Comparison of ENCODE assay signal across 24 cellular contexts in the genomic region with DNA sequence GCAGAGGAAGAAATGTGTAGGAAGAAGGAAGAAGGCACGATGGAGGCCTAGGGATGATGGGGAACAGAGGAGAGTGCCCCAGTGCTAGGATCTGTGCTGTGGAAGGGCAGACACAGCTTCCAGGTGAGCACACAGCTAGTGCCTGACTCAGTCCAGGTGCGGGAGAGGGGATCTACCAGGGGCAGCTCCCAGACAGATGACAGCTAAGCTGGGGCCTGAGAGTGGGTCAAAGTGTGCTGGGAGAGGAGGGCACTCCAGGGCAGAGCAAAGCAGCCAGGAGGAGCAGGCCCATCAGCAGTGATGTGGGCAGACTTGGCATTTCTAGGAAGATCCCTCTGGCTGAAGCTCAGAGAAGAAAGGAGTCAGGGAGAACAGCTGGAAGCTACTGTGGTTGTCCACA. TPM values are rescaled to one million over a fixed set of nuclear protein-coding genes. Genes with fewer than 3 reads are reported as not detected.
"Had no signal": no experiment of that assay in that cellular context is flagged by ENCODE, and none has a peak within 500 bp of the region (broad histone marks: within the 10 kb centered on the region; RNA-seq: fewer than 3 reads in every experiment).

No MANE protein-coding gene starts in this region.

- H3K4me3 ChIP-seq: K562 had no signal

- ATAC-seq: HepG2, K562 had no signal

- DNase-seq: IMR-90, Kasumi-1, MM.1S, NCI-H1092 treated with DMSO at 0.1 percent for 48 hours, NCI-H1436, NCI-H187, NCI-H2029, NCI-H2081 treated with DMSO at 0.1 percent for 48 hours, NCI-H2171, NCI-H226, NCI-H446, NCI-H510A, NCI-H524 treated with DMSO at 0.1 percent for 48 hours, NCI-H69, NCI-H774, RPMI8226, SHP77, SK-N-SH had no signal

- H3K27ac ChIP-seq: KMS-11 had no signal

RNA-seq across cellular contexts. Expression of gene LRTM2, which starts 36.7 kb away (rescaled TPM):
- total RNA-seq: HepG2, HT-29, IMR-90, K562, M059J, SK-MEL-5 had no signal
- polyA plus RNA-seq: IMR-90, SK-N-SH had no signal
